In the genomic region with DNA sequence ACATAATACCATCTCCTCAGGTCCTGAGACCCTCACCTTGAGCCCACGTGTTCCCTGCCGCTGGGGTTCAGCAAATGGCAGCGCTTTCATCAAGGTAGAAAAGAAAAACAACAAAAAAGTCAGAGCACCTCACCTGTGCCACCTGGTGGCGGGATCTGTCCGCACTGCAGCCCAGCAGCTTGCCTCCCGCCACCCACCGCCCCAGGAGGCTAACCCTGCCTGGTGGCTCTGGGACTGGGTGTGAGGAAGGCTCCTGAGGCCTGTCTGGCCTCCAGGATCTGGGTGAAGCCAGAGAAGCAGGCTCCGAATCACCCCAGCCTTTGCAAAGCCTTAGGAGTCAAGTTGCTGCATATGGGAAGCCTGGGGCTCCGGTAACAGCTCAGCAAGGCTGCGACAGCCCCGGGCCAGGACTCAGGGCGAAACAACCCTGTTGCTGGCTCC, we compare ENCODE assay signal across 1 cellular context.
TF ChIP-seq lines count a peak whose summit lies in the region.

No MANE protein-coding gene starts in this region.

TF ChIP-seq in HepG2, 621 proteins besides CTCF, POLR2A, EP300 and RAD21 (continued from another document):
- TF ChIP-seq ZNF318 (CRISPR knock-in tag; IDR thresholded peaks at IDR 0.05) = no peak
- no peak for TF ChIP-seq GPN1 (CRISPR knock-in tag; IDR thresholded peaks at IDR 0.05; ENCODE audit: borderline replicate concordance)
- no peak for TF ChIP-seq ZNF496 (CRISPR knock-in tag; IDR thresholded peaks at IDR 0.05; ENCODE audit: insufficient replicate concordance)
- no peak for TF ChIP-seq ZBTB38 (CRISPR knock-in tag; IDR thresholded peaks at IDR 0.05)
- 0 out of 2 replicates have a peak, but pooled peaks have one; percentile 46 for TF ChIP-seq PAX8 (CRISPR knock-in tag; IDR thresholded peaks at IDR 0.05; ENCODE audit: borderline replicate concordance)
- 0 out of 2 replicates have a peak, but pooled peaks have one; percentile 26 for TF ChIP-seq ARNTL (CRISPR knock-in tag; IDR thresholded peaks at IDR 0.05)
- TF ChIP-seq ZKSCAN8 (CRISPR knock-in tag; IDR thresholded peaks at IDR 0.05; ENCODE audit: borderline replicate concordance) = no peak
- no peak for TF ChIP-seq REPIN1 (CRISPR knock-in tag; IDR thresholded peaks at IDR 0.05; ENCODE audit: borderline replicate concordance, low read depth)
- TF ChIP-seq NRL (CRISPR knock-in tag; IDR thresholded peaks at IDR 0.05; ENCODE audit: borderline replicate concordance) = 0 out of 2 replicates have a peak, but pooled peaks have one; percentile 15
- TF ChIP-seq, protein P1, sequence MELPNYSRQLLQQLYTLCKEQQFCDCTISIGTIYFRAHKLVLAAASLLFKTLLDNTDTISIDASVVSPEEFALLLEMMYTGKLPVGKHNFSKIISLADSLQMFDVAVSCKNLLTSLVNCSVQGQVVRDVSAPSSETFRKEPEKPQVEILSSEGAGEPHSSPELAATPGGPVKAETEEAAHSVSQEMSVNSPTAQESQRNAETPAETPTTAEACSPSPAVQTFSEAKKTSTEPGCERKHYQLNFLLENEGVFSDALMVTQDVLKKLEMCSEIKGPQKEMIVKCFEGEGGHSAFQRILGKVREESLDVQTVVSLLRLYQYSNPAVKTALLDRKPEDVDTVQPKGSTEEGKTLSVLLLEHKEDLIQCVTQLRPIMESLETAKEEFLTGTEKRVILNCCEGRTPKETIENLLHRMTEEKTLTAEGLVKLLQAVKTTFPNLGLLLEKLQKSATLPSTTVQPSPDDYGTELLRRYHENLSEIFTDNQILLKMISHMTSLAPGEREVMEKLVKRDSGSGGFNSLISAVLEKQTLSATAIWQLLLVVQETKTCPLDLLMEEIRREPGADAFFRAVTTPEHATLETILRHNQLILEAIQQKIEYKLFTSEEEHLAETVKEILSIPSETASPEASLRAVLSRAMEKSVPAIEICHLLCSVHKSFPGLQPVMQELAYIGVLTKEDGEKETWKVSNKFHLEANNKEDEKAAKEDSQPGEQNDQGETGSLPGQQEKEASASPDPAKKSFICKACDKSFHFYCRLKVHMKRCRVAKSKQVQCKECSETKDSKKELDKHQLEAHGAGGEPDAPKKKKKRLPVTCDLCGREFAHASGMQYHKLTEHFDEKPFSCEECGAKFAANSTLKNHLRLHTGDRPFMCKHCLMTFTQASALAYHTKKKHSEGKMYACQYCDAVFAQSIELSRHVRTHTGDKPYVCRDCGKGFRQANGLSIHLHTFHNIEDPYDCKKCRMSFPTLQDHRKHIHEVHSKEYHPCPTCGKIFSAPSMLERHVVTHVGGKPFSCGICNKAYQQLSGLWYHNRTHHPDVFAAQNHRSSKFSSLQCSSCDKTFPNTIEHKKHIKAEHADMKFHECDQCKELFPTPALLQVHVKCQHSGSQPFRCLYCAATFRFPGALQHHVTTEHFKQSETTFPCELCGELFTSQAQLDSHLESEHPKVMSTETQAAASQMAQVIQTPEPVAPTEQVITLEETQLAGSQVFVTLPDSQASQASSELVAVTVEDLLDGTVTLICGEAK (IDR thresholded peaks at IDR 0.05) = no peak
- TF ChIP-seq, protein P1 (CRISPR knock-in tag; IDR thresholded peaks at IDR 0.05) = no peak
- no peak for TF ChIP-seq ZMYM3 (CRISPR knock-in tag; IDR thresholded peaks at IDR 0.05)
- TF ChIP-seq NFE2L2 (IDR thresholded peaks at IDR 0.05; ENCODE audit: low read length) = no peak
- no peak for TF ChIP-seq PITX1 (CRISPR knock-in tag; IDR thresholded peaks at IDR 0.05)
- TF ChIP-seq STAT6 (CRISPR knock-in tag; IDR thresholded peaks at IDR 0.05; ENCODE audit: borderline replicate concordance) = no peak
- TF ChIP-seq FOXO1 (CRISPR knock-in tag; IDR thresholded peaks at IDR 0.05) = no peak
- TF ChIP-seq TCF12 (IDR thresholded peaks at IDR 0.05) = no peak
- no peak for TF ChIP-seq TCF12 (CRISPR knock-in tag; IDR thresholded peaks at IDR 0.05)
- no peak for TF ChIP-seq ZNF207 (IDR thresholded peaks at IDR 0.05; ENCODE audit: borderline replicate concordance)
- TF ChIP-seq ZNF703 (CRISPR knock-in tag; IDR thresholded peaks at IDR 0.05; ENCODE audit: borderline replicate concordance) = no peak
- no peak for TF ChIP-seq ZNF891 (CRISPR knock-in tag; IDR thresholded peaks at IDR 0.05)
- TF ChIP-seq TCF7 (IDR thresholded peaks at IDR 0.05; ENCODE audit: low read depth) = no peak
- TF ChIP-seq ZNF883 (CRISPR knock-in tag; IDR thresholded peaks at IDR 0.05; ENCODE audit: not compliant biosample characterization) = no peak
- no peak for TF ChIP-seq THAP11 (CRISPR knock-in tag; IDR thresholded peaks at IDR 0.05)
- TF ChIP-seq WIZ (CRISPR knock-in tag; IDR thresholded peaks at IDR 0.05) = no peak
- TF ChIP-seq RORA (CRISPR knock-in tag; IDR thresholded peaks at IDR 0.05) = no peak
